ENCODE assay signal across 1 cellular context in genomic region chr7:88669913-88670312, GRCh38.
TF ChIP-seq lines count a peak whose summit lies in the region.

No MANE protein-coding gene starts in this region.

TF ChIP-seq in GM23338, 12 proteins besides CTCF, POLR2A, EP300 and RAD21 (continued from another document):
- no peak for TF ChIP-seq ZNF331 (CRISPR knock-in tag; IDR thresholded peaks at IDR 0.05; ENCODE audit: low read depth)
- TF ChIP-seq CREB1 (CRISPR knock-in tag; IDR thresholded peaks at IDR 0.05; ENCODE audit: low read depth): no peak
- no peak for TF ChIP-seq POLR2AphosphoS5 (IDR thresholded peaks at IDR 0.05; ENCODE audit: low read depth)
